ENCODE assay signal across 24 cellular contexts in the genomic region with DNA sequence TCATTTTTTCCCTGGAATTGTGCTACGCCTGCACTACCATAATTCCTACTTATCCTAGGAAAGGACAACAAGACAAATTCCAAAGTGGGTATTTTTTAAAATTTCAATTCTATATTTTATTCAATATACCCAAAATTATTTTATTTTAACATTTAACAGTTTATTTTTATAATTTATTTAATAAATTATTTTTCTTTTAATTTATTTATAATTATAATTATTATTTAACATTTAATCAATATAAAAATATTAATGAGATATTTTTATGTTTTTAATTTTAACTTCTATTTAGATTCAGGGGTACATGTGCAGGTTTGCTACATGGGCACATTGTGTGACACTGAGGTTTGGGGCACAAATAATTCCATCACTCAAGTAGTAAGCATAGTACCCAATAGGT.
"Had no signal": no experiment of that assay in that cellular context is flagged by ENCODE, and none has a peak within 500 bp of the region (broad histone marks: within the 10 kb centered on the region; RNA-seq: fewer than 3 reads in every experiment).

No MANE protein-coding gene starts in this region.

- DNase-seq: hypothalamus; immature natural killer cell; left ventricle myocardium inferior; mesendoderm; naive B cell; natural killer cell; nephron progenitor cell; occipital lobe; posterior cingulate gyrus; retina; right cardiac atrium; spleen; stimulated activated CD4-positive, alpha-beta T cell treated with anti-CD3 and anti-CD28 coated beads, Interleukin-4, amount 100 ng/mL, for 24 hours; stimulated activated naive CD4-positive, alpha-beta T cell; uterus had no signal

- H3K36me3 ChIP-seq: left ventricle myocardium inferior, neural progenitor cell, neutrophil, prostate gland, spleen, suprapubic skin, thoracic aorta, tibial nerve, uterus had no signal

- H3K4me3 ChIP-seq: left ventricle myocardium inferior, lung, neural progenitor cell, prostate gland, skin epidermis, spleen, suprapubic skin, thoracic aorta, tibial nerve, uterus had no signal

- FAIRE-seq: islet of Langerhans had no signal

- H3K4me1 ChIP-seq: left ventricle myocardium inferior, neural progenitor cell, prostate gland, spleen, suprapubic skin, tibial nerve, uterus had no signal

- H3K9me3 ChIP-seq: neutrophil, prostate gland, thoracic aorta, tibial nerve, uterus had no signal

- H3K27ac ChIP-seq: left ventricle myocardium inferior, neural progenitor cell, neutrophil, prostate gland, skin epidermis, spleen, suprapubic skin, thoracic aorta, tibial nerve, uterus had no signal

- H3K4me2 ChIP-seq: neural progenitor cell had no signal

- H2AFZ ChIP-seq: neural progenitor cell had no signal

- H3K9ac ChIP-seq: neural progenitor cell had no signal

- H3K27me3 ChIP-seq: neural progenitor cell, neutrophil, spleen, suprapubic skin, tibial nerve, uterus had no signal
